Comparison of ENCODE assay signal across 16 cellular contexts in the genomic region with DNA sequence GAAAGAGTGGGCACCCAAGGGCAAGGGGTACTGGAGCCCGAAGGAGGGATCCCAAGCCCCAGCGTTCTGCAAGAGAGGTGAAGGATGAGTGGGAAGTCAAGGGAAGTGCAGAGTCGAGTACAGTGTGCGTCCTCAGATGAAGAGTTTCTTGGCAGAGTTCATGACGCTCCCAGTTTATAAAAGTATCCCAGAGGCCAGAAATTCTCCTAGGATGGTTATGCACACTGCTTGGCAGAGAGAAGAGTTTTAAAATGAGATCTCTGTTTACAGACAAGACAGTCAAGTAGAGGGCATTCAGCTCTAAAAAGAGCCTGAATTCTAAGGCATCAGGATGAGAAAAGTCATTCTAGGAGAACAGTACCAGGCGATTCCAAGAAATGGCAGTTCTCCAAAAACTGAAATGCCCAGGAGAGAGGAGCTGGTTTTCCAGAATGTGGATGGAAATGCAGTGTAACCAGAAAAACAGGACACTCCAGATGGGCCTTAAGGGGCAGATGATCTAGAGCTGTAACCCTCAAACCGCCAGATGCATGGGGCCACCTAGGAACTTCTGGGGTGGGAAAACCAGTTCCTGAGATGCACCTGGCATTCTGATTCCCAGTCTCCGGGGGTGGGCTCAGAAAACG.
DNase-seq lines count a peak whose midpoint lies in the region; ATAC-seq and TF ChIP-seq lines count a peak whose summit lies in the region.
"Had no signal": no experiment of that assay in that cellular context is flagged by ENCODE, and none has a peak within 500 bp of the region (broad histone marks: within the 10 kb centered on the region; RNA-seq: fewer than 3 reads in every experiment).

No MANE protein-coding gene starts in this region.

- BruUV-seq in MCF 10A (replicated peaks; lab: Mats Ljungman, UMichigan) = no TSS peak

- DNase-seq in breast epithelium (ENCODE audit: low spot score in 2 of 2) = peak in 1 of 2 donors; percentile 64
- DNase-seq in MCF 10A (ENCODE audit: unreplicated experiment) = no peak
- no peak for DNase-seq in esophagus muscularis mucosa (ENCODE audit: extremely low spot score)
- DNase-seq in mesothelial cell of epicardium (ENCODE audit: low spot score in 2 of 2, unreplicated experiment in 2 of 2) = no peak
- no peak for DNase-seq in uterus
- DNase-seq in dedifferentiated amniotic fluid mesenchymal stem cell (ENCODE audit: extremely low spot score) = no peak
- DNase-seq: ACHN; activated naive CD4-positive, alpha-beta T cell treated with anti-CD3 and anti-CD28 coated beads, Interleukin-2, amount 50 U/mL, for 16 hours; CD8-positive, alpha-beta memory T cell; left colon; NCI-H1092; stimulated activated naive CD4-positive, alpha-beta T cell treated with Interleukin-2 at 50 U/mL for 16 hours had no signal

- H3K4me1 Mint-ChIP-seq in MCF 10A (ENCODE audit: insufficient read depth, unreplicated experiment) (peaks cover 6% of the 10 kb centered on the region), mesothelial cell of epicardium (peaks cover 13% of the 10 kb centered on the region)
- H3K4me1 Mint-ChIP-seq: CD8-positive, alpha-beta memory T cell had no signal

- TF ChIP-seq POLR2A in breast epithelium (IDR thresholded peaks at IDR 0.05) (no peak), esophagus muscularis mucosa (IDR thresholded peaks at IDR 0.05; ENCODE audit: low read depth) (no peak), uterus (IDR thresholded peaks at IDR 0.05) (no peak)

- CTCF ChIA-PET in MCF 10A (lab: Yijun Ruan, JAX) = interaction anchor here (0.6 to 1.3 kb wide), 4 partner anchors 68 to 480 kb away, joined by 3 to 4 read pairs (median 3); no protein-coding TSS in a partner anchor

- intact Hi-C loops in breast epithelium (cut with DNase I; ENCODE audit: low total_unique reads) = no loop called here
- intact Hi-C loops in MCF 10A (cut with micrococcal nuclease) = no loop called here
- intact Hi-C loops in esophagus muscularis mucosa (cut with DNase I) = loop anchor here (5.0 kb wide), 1 partner anchor 107 kb away; no protein-coding TSS in a partner anchor
- intact Hi-C loops in uterus (cut with DNase I; ENCODE audit: low total_unique reads) = no loop called here

- 43% methylated on average over 9 of the region's 9 CpGs for WGBS in esophagus muscularis mucosa

- H3K36me3 Mint-ChIP-seq in MCF 10A (ENCODE audit: insufficient read depth, unreplicated experiment) (peaks cover 15% of the 10 kb centered on the region), mesothelial cell of epicardium (peaks cover 6% of the 10 kb centered on the region)
- H3K36me3 Mint-ChIP-seq: CD8-positive, alpha-beta memory T cell had no signal

- no peak overlapping the region for H3K4me3 Mint-ChIP-seq in MCF 10A (ENCODE audit: unreplicated experiment)
- no peak overlapping the region for H3K4me3 Mint-ChIP-seq in mesothelial cell of epicardium
- H3K4me3 Mint-ChIP-seq: CD8-positive, alpha-beta memory T cell; neural crest cell had no signal

- H3K27me3 ChIP-seq in breast epithelium (no peaks in the 10 kb centered on the region), esophagus muscularis mucosa (no peaks in the 10 kb centered on the region), uterus (no peaks in the 10 kb centered on the region)

- H3K27ac ChIP-seq in breast epithelium (peak overlapping the region; percentile 48), esophagus muscularis mucosa (replicated peaks in 1 of 4) (peak overlapping the region; percentile 79 to 87 (median 83)), uterus (peak overlapping the region; percentile 69 to 76)

- no peak for TF ChIP-seq EP300 in esophagus muscularis mucosa (IDR thresholded peaks at IDR 0.05)

- H3K9me3 ChIP-seq in breast epithelium = no peaks in the 10 kb centered on the region
- no peaks in the 10 kb centered on the region for H3K9me3 ChIP-seq in esophagus muscularis mucosa
- H3K9me3 ChIP-seq in uterus = no peaks in the 10 kb centered on the region

- H3K27me3 Mint-ChIP-seq in MCF 10A (ENCODE audit: insufficient read depth, unreplicated experiment) (no peaks in the 10 kb centered on the region), mesothelial cell of epicardium (ENCODE audit: low read depth) (no peaks in the 10 kb centered on the region)

- H3K4me1 ChIP-seq in breast epithelium = no peaks in the 10 kb centered on the region
- H3K4me1 ChIP-seq in esophagus muscularis mucosa = peaks cover 47 to 79% (median 70%) of the 10 kb centered on the region in 4 donors
- no peaks in the 10 kb centered on the region for H3K4me1 ChIP-seq in uterus

- TF ChIP-seq CTCF in breast epithelium (IDR thresholded peaks at IDR 0.05) (no peak), MCF 10A (IDR thresholded peaks at IDR 0.05; ENCODE audit: unreplicated experiment) (no peak), esophagus muscularis mucosa (IDR thresholded peaks at IDR 0.05) (no peak), mesothelial cell of epicardium (IDR thresholded peaks at IDR 0.05; ENCODE audit: unreplicated experiment) (no peak), uterus (IDR thresholded peaks at IDR 0.05) (no peak)

- H3K27ac Mint-ChIP-seq in MCF 10A (ENCODE audit: low read depth, unreplicated experiment) = no peak overlapping the region
- peak overlapping the region; percentile 47 for H3K27ac Mint-ChIP-seq in mesothelial cell of epicardium

- no peak overlapping the region for H3K4me3 ChIP-seq in breast epithelium
- H3K4me3 ChIP-seq in esophagus muscularis mucosa = peak overlapping the region in 3 of 4 donors; percentile 9 to 19 (median 12)
- no peak overlapping the region for H3K4me3 ChIP-seq in uterus

- no peak for ATAC-seq in HG03521 (IDR thresholded peaks at IDR 0.05; ENCODE audit: unreplicated experiment)
- no peak for ATAC-seq in HG03460 (IDR thresholded peaks at IDR 0.05; ENCODE audit: unreplicated experiment)
- ATAC-seq: activated CD4-positive, CD25-positive, alpha-beta regulatory T cell treated with anti-CD3 and anti-CD28 coated beads, Interleukin-2, amount 50 U/mL, for 24 hours; left colon had no signal

- H3K9me3 Mint-ChIP-seq in MCF 10A (ENCODE audit: unreplicated experiment) (no peaks in the 10 kb centered on the region), mesothelial cell of epicardium (peaks cover 4% of the 10 kb centered on the region)
- H3K9me3 Mint-ChIP-seq: CD8-positive, alpha-beta memory T cell; neural crest cell had no signal

- POLR2A ChIA-PET in MCF 10A (lab: Yijun Ruan, JAX) = no interaction called here

- H3K36me3 ChIP-seq in breast epithelium (no peaks in the 10 kb centered on the region), esophagus muscularis mucosa (peaks cover 0 to 22% (median 8%) of the 10 kb centered on the region in 4 donors), uterus (no peaks in the 10 kb centered on the region)

Comparison
In these comparisons a context has a peak if more than half of its experiments do, and no peak if none do; other contexts are left out.
1. H3K4me3 ChIP-seq: peak in esophagus muscularis mucosa (3 of 4); none in breast epithelium (0 of 3) and uterus (0 of 2).
2. Peak in every context shown above with its lines, with median percentiles within 50 percentile points of each other: H3K27ac ChIP-seq.